In the genomic region with DNA sequence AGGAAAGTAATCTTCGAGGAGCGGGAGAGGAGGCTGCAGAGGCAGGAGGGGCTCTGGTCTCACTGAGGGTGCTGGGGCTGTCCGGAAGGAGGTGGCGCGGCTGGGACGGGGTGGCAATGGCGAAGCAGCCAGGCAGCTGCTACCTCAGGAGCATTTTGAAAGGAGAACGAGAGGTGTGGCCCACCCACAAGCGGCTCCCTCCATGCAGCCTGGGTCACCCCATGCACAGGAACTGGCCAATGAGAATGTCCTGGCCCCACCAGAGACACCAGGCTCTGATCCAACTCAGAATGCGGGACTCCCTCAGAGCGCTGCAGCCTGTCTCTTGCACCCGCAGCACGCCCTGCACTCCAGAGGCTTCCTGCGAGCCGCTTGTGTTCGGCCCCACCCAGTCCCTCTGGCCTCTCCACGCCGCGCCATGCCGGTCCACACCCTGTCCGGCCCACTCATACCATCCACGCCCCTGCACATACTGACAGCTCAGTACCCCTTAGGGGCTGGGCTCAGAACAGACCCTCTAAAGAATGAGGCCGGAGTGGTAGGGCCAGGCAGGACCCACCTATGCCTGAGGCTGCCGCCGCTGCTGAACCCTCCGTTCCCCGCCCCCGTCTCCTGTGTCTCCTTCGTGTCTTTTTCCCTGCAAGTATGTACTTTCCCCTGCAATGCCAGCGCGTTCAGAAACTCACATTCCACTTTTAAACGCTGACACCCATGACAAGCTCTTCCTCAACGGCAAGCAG, we compare ENCODE assay signal across 31 cellular contexts. TPM values are rescaled to one million over a fixed set of nuclear protein-coding genes. Genes with fewer than 3 reads are reported as not detected.
DNase-seq lines count a peak whose midpoint lies in the region; ATAC-seq, FAIRE-seq and TF ChIP-seq lines count a peak whose summit lies in the region.
"Had no signal": no experiment of that assay in that cellular context is flagged by ENCODE, and none has a peak within 500 bp of the region (broad histone marks: within the 10 kb centered on the region; RNA-seq: fewer than 3 reads in every experiment).

No MANE protein-coding gene starts in this region.

- no peaks in the 10 kb centered on the region for H3K36me3 ChIP-seq in lung (ENCODE audit: control insufficient read depth in 2 of 2, insufficient read depth in 2 of 2, low read length in 2 of 2)
- no peaks in the 10 kb centered on the region for H3K36me3 ChIP-seq in upper lobe of right lung
- H3K36me3 ChIP-seq: esophagus squamous epithelium, gastrocnemius medialis, HAP-1 had no signal

- no peaks in the 10 kb centered on the region for H3K9me3 Mint-ChIP-seq in natural killer cell treated with Interleukin-12 subunit alpha and Interleukin-12 subunit beta and Interleukin-15 and Interleukin-18, amount 100 ng/mL, for 72 hours
- peaks cover 0 to 4% of the 10 kb centered on the region in 2 donors for H3K9me3 Mint-ChIP-seq in natural killer cell

- peak; percentile 47 for DNase-seq in natural killer cell treated with Interleukin-12 subunit alpha and Interleukin-12 subunit beta and Interleukin-15 and Interleukin-18, amount 100 ng/mL, for 72 hours (ENCODE audit: low spot score)
- DNase-seq in natural killer cell (no peak), right cardiac atrium (peak in 2 of 3 donors; percentile 32 to 52), lung (ENCODE audit: low spot score) (no peak), upper lobe of right lung (no peak), DMS153 (lab: John Stamatoyannopoulos, UW) (no peak), D721Med (ENCODE audit: insufficient read length, low spot score) (no peak), GM19240 (ENCODE audit: insufficient read length, low spot score) (no peak)
- DNase-seq: activated CD4-positive, alpha-beta T cell treated with anti-CD3 and anti-CD28 coated beads for 48 hours; activated CD8-positive, alpha-beta memory T cell treated with anti-CD3 and anti-CD28 coated beads, Interleukin-2, amount 10 ng/mL, durations not matched to agents 7 days and 5 days; activated naive CD4-positive, alpha-beta T cell treated with anti-CD3 and anti-CD28 coated beads for 36 hours; AML-193; amygdala; CD4-positive, alpha-beta memory T cell; cortex of kidney; DMS53; esophagus squamous epithelium; gastrocnemius medialis; kidney glomerular epithelial cell; NCI-H1694; NCI-H2171; NCI-H526; stimulated activated CD8-positive, alpha-beta memory T cell treated with anti-CD3 and anti-CD28 coated beads, Interleukin-4, amount 100 ng/mL, for 48 hours; T-helper 2 cell had no signal

- TF ChIP-seq CTCF in natural killer cell (IDR thresholded peaks at IDR 0.05): no peak
- no peak for TF ChIP-seq CTCF in lung (IDR thresholded peaks at IDR 0.05; ENCODE audit: control extremely low read depth, extremely low read depth)
- TF ChIP-seq CTCF in upper lobe of right lung (IDR thresholded peaks at IDR 0.05): no peak
- no peak for TF ChIP-seq CTCF in D721Med (IDR thresholded peaks at IDR 0.05; ENCODE audit: insufficient read depth, missing control alignments)

- no peak overlapping the region for H3K27ac Mint-ChIP-seq in natural killer cell treated with Interleukin-12 subunit alpha and Interleukin-12 subunit beta and Interleukin-15 and Interleukin-18, amount 100 ng/mL, for 72 hours
- no peak overlapping the region for H3K27ac Mint-ChIP-seq in natural killer cell
- H3K27ac Mint-ChIP-seq: activated CD8-positive, alpha-beta memory T cell treated with anti-CD3 and anti-CD28 coated beads, Interleukin-2, amount 10 ng/mL, durations not matched to agents 7 days and 5 days; activated naive CD4-positive, alpha-beta T cell treated with anti-CD3 and anti-CD28 coated beads for 36 hours; CD4-positive, alpha-beta memory T cell had no signal

- no peaks in the 10 kb centered on the region for H3K4me1 ChIP-seq in right cardiac atrium (ENCODE audit: control insufficient read depth, insufficient read depth, low read length)
- peaks cover 0 to 15% of the 10 kb centered on the region in 2 donors for H3K4me1 ChIP-seq in lung (ENCODE audit: control insufficient read depth in 2 of 2, insufficient read depth in 2 of 2, low read length in 2 of 2)
- peaks cover 35% of the 10 kb centered on the region for H3K4me1 ChIP-seq in upper lobe of right lung
- H3K4me1 ChIP-seq: HAP-1 had no signal

- intact Hi-C loops in natural killer cell (cut with micrococcal nuclease) (no loop called here), right cardiac atrium (cut with DNase I) (no loop called here), upper lobe of right lung (cut with DNase I) (no loop called here)

- no peak overlapping the region for H3K4me3 Mint-ChIP-seq in natural killer cell treated with Interleukin-12 subunit alpha and Interleukin-12 subunit beta and Interleukin-15 and Interleukin-18, amount 100 ng/mL, for 72 hours
- H3K4me3 Mint-ChIP-seq in natural killer cell: no peak overlapping the region
- H3K4me3 Mint-ChIP-seq: activated CD8-positive, alpha-beta memory T cell treated with anti-CD3 and anti-CD28 coated beads, Interleukin-2, amount 10 ng/mL, durations not matched to agents 7 days and 5 days; activated naive CD4-positive, alpha-beta T cell treated with anti-CD3 and anti-CD28 coated beads for 36 hours; CD4-positive, alpha-beta memory T cell had no signal

- H3K4me3 ChIP-seq in right cardiac atrium (ENCODE audit: low read length) (no peak overlapping the region), lung (no peak overlapping the region), upper lobe of right lung (peak overlapping the region; percentile 30)
- H3K4me3 ChIP-seq: GM12878, HAP-1, SK-N-MC had no signal

- FAIRE-seq in D721Med (lab: Jason Lieb, UNC): no peak
- FAIRE-seq: A204.1, bronchial epithelial cell, GM12878, RCC 7860 had no signal

- no peaks in the 10 kb centered on the region for H3K9me3 ChIP-seq in right cardiac atrium (ENCODE audit: control insufficient read depth, low read length)
- H3K9me3 ChIP-seq in lung (ENCODE audit: control insufficient read depth in 2 of 2, insufficient read depth in 1 of 2, low read length in 1 of 2): peaks cover 0 to 2% of the 10 kb centered on the region in 2 donors
- no peaks in the 10 kb centered on the region for H3K9me3 ChIP-seq in upper lobe of right lung
- H3K9me3 ChIP-seq: esophagus squamous epithelium, HAP-1 had no signal

- H3K27me3 ChIP-seq in right cardiac atrium (ENCODE audit: control insufficient read depth, insufficient read depth) (no peaks in the 10 kb centered on the region), lung (ENCODE audit: control insufficient read depth, insufficient read depth) (no peaks in the 10 kb centered on the region), upper lobe of right lung (no peaks in the 10 kb centered on the region)

- no peaks in the 10 kb centered on the region for H3K36me3 Mint-ChIP-seq in natural killer cell treated with Interleukin-12 subunit alpha and Interleukin-12 subunit beta and Interleukin-15 and Interleukin-18, amount 100 ng/mL, for 72 hours
- no peaks in the 10 kb centered on the region for H3K36me3 Mint-ChIP-seq in natural killer cell
- H3K36me3 Mint-ChIP-seq: CD4-positive, alpha-beta memory T cell had no signal

- WGBS in right cardiac atrium: 76% methylated on average over 33 of the region's 33 CpGs
- WGBS in lung, 2 donors: 63 to 66% methylated on average over 33 of the region's 33 CpGs

- no peak overlapping the region for H3K27ac ChIP-seq in right cardiac atrium (ENCODE audit: low read length)
- peak overlapping the region in 1 of 2 donors; percentile 28 for H3K27ac ChIP-seq in lung (ENCODE audit: low read depth in 1 of 2, low read length in 1 of 2)
- H3K27ac ChIP-seq in upper lobe of right lung: no peak overlapping the region
- H3K27ac ChIP-seq: esophagus squamous epithelium, gastrocnemius medialis, SK-N-MC, VCaP had no signal

- peaks cover 0 to 7% of the 10 kb centered on the region in 2 donors for H3K4me1 Mint-ChIP-seq in natural killer cell treated with Interleukin-12 subunit alpha and Interleukin-12 subunit beta and Interleukin-15 and Interleukin-18, amount 100 ng/mL, for 72 hours (ENCODE audit: low read depth in 2 of 2)
- no peaks in the 10 kb centered on the region for H3K4me1 Mint-ChIP-seq in natural killer cell

- peaks cover 5 to 15% of the 10 kb centered on the region in 2 donors for H3K27me3 Mint-ChIP-seq in natural killer cell treated with Interleukin-12 subunit alpha and Interleukin-12 subunit beta and Interleukin-15 and Interleukin-18, amount 100 ng/mL, for 72 hours
- peaks cover 3 to 13% of the 10 kb centered on the region in 2 donors for H3K27me3 Mint-ChIP-seq in natural killer cell (ENCODE audit: low read depth in 2 of 2)

- ATAC-seq in natural killer cell treated with Interleukin-12 subunit alpha and Interleukin-12 subunit beta and Interleukin-15 and Interleukin-18, amount 100 ng/mL, for 72 hours: peak in 1 of 2 donors; percentile 30
- ATAC-seq in natural killer cell: no peak
- ATAC-seq in right cardiac atrium: peak in 1 of 2 donors; percentile 33
- peak; percentile 14 for ATAC-seq in lung (ENCODE audit: insufficient read depth, low FRiP score)
- peak; percentile 44 for ATAC-seq in upper lobe of right lung
- ATAC-seq: activated CD8-positive, alpha-beta memory T cell treated with anti-CD3 and anti-CD28 coated beads, Interleukin-2, amount 10 ng/mL, durations not matched to agents 7 days and 5 days; gastrocnemius medialis; GM12878 had no signal

RNA-seq across cellular contexts. Expression of gene BOK, which starts 6.4 kb away (rescaled TPM):
- 1 to 10 TPM; 1.0 to 2.2 TPM for total RNA-seq in natural killer cell treated with Interleukin-12 subunit alpha and Interleukin-12 subunit beta and Interleukin-15 and Interleukin-18, amount 100 ng/mL, for 72 hours
- 10 to 100 TPM; 11.0 to 23.7 (median 19.6) TPM for total RNA-seq in natural killer cell
- 10 to 100 TPM in 1 of 4 donors, 1 to 10 TPM in 3; 2.8 to 15.0 (median 3.9) TPM for total RNA-seq in right cardiac atrium
- 3.5 TPM for polyA plus RNA-seq in right cardiac atrium
- 10 to 100 TPM; 11.8 to 44.3 TPM for total RNA-seq in lung
- 10 to 100 TPM; 26.8 to 31.5 TPM for polyA plus RNA-seq in lung
- total RNA-seq in upper lobe of right lung: 56.4 TPM
- total RNA-seq: activated CD8-positive, alpha-beta memory T cell treated with anti-CD3 and anti-CD28 coated beads, Interleukin-2, amount 10 ng/mL, durations not matched to agents 7 days and 5 days; activated naive CD4-positive, alpha-beta T cell treated with anti-CD3 and anti-CD28 coated beads for 36 hours; CD4-positive, alpha-beta memory T cell had no signal
- polyA plus RNA-seq: CD4-positive, alpha-beta memory T cell had no signal

RNA-seq across cellular contexts. Expression of gene STK25, which starts 43.8 kb away (rescaled TPM):
- 100 to 1,000 TPM; 110 to 169 TPM for total RNA-seq in natural killer cell treated with Interleukin-12 subunit alpha and Interleukin-12 subunit beta and Interleukin-15 and Interleukin-18, amount 100 ng/mL, for 72 hours
- total RNA-seq in natural killer cell: 100 to 1,000 TPM; 110 to 140 (median 135) TPM
- total RNA-seq in right cardiac atrium: 100 to 1,000 TPM in 1 of 4 donors, 10 to 100 TPM in 3; 84.7 to 112 (median 95.3) TPM
- 116 TPM for polyA plus RNA-seq in right cardiac atrium
- 100 to 1,000 TPM; 141 to 182 TPM for total RNA-seq in lung
- polyA plus RNA-seq in lung: 100 to 1,000 TPM; 126 to 130 TPM
- total RNA-seq in upper lobe of right lung: 134 TPM

Comparison
In these comparisons a context has a peak if more than half of its experiments do, and no peak if none do; other contexts are left out.
1. DNase-seq: peak in natural killer cell treated with Interleukin-12 subunit alpha and Interleukin-12 subunit beta and Interleukin-15 and Interleukin-18, amount 100 ng/mL, for 72 hours (single experiment) and right cardiac atrium (2 of 3); none in natural killer cell (single experiment), lung (single experiment), upper lobe of right lung (single experiment), DMS153 (single experiment), D721Med (single experiment) and GM19240 (single experiment).
2. ATAC-seq: peak in lung (single experiment) and upper lobe of right lung (single experiment); none in natural killer cell (0 of 3).